Comparison of ENCODE assay signal across 26 cellular contexts in the genomic region with DNA sequence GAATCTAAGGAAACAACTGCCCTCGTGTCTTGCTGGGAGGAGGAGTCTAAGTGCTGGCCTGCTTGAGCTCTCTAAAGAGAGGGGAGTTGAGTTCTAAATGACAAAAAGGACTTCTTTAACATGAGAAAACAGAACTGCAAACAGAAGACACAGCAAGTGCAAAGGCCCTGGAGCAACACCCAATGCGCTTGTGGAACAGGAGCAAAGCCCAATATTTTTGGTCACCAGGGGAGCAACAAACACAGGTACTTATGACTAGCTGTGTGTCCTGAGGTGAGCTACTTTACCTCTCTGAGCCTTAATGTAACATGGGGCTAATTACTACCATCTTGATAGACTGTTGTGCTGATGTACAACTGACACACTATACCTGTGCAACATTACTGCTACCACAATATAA.
"Had no signal": no experiment of that assay in that cellular context is flagged by ENCODE, and none has a peak within 500 bp of the region (broad histone marks: within the 10 kb centered on the region; RNA-seq: fewer than 3 reads in every experiment).

No MANE protein-coding gene starts in this region.

- H3K27me3 Mint-ChIP-seq: memory B cell; naive B cell; stimulated activated naive B cell treated with anti-CD40 and anti-IgM and Interleukin-4, amounts not matched to agents 10 μg/mL and 1 μg/mL and 100 μg/mL, for 72 hours had no signal

- H3K27ac Mint-ChIP-seq: memory B cell; mesothelial cell of epicardium; naive B cell; nephron progenitor cell; stimulated activated naive B cell treated with anti-CD40 and anti-IgM and Interleukin-4, amounts not matched to agents 10 μg/mL and 1 μg/mL and 100 μg/mL, for 72 hours; stimulated activated naive CD8-positive, alpha-beta T cell treated with anti-CD3 and anti-CD28 coated beads, Interleukin-15, Interleukin-2, amounts not matched to agents 100 ng/mL and 50 ng/mL, for 24 hours had no signal

- DNase-seq: colonic mucosa; foreskin fibroblast; gastrocnemius medialis; head of caudate nucleus; kidney; mucosa of descending colon; naive B cell; nephron progenitor cell; nucleus accumbens; psoas muscle; right cardiac atrium; spleen; stimulated activated CD4-positive, alpha-beta T cell treated with anti-CD3 and anti-CD28 coated beads, Interleukin-2, amount 100 ng/mL, for 48 hours; stimulated activated naive B cell treated with anti-CD40 and anti-IgM and Interleukin-4, amounts not matched to agents 10 μg/mL and 1 μg/mL and 100 μg/mL, for 72 hours; transverse colon; upper lobe of right lung had no signal

- H3K36me3 Mint-ChIP-seq: memory B cell; mesothelial cell of epicardium; naive B cell; stimulated activated naive B cell treated with anti-CD40 and anti-IgM and Interleukin-4, amounts not matched to agents 10 μg/mL and 1 μg/mL and 100 μg/mL, for 72 hours had no signal

- H3K4me3 Mint-ChIP-seq: memory B cell; mesothelial cell of epicardium; naive B cell; nephron progenitor cell; stimulated activated naive B cell treated with anti-CD40 and anti-IgM and Interleukin-4, amounts not matched to agents 10 μg/mL and 1 μg/mL and 100 μg/mL, for 72 hours; stimulated activated naive CD8-positive, alpha-beta T cell treated with anti-CD3 and anti-CD28 coated beads, Interleukin-15, Interleukin-2, amounts not matched to agents 100 ng/mL and 50 ng/mL, for 24 hours had no signal

- FAIRE-seq: kidney had no signal

- H3K9me3 Mint-ChIP-seq: mesothelial cell of epicardium; naive B cell; nephron progenitor cell; stimulated activated naive CD8-positive, alpha-beta T cell treated with anti-CD3 and anti-CD28 coated beads, Interleukin-15, Interleukin-2, amounts not matched to agents 100 ng/mL and 50 ng/mL, for 24 hours had no signal

- H3K9me3 ChIP-seq: colonic mucosa, gastrocnemius medialis, mucosa of descending colon, psoas muscle, spleen, thoracic aorta, transverse colon, upper lobe of right lung, vagina had no signal

- ATAC-seq: esophagus mucosa; gastrocnemius medialis; left lobe of liver; mucosa of descending colon; psoas muscle; right cardiac atrium; stimulated activated naive B cell treated with anti-CD40 and anti-IgM and Interleukin-4, amounts not matched to agents 10 μg/mL and 1 μg/mL and 100 μg/mL, for 72 hours; upper lobe of right lung had no signal

- H3K4me1 Mint-ChIP-seq: memory B cell; naive B cell; stimulated activated naive B cell treated with anti-CD40 and anti-IgM and Interleukin-4, amounts not matched to agents 10 μg/mL and 1 μg/mL and 100 μg/mL, for 72 hours had no signal

- H3K36me3 ChIP-seq: colonic mucosa, gastrocnemius medialis, spleen, thoracic aorta, transverse colon, upper lobe of right lung, vagina had no signal

- H3K4me3 ChIP-seq: colonic mucosa, gastrocnemius medialis, lung, mucosa of descending colon, psoas muscle, skin epidermis, spleen, thoracic aorta, transverse colon, upper lobe of right lung, vagina had no signal

- H3K27ac ChIP-seq: colonic mucosa, epithelial cell of prostate, gastrocnemius medialis, psoas muscle, skin epidermis, spleen, thoracic aorta, transverse colon, upper lobe of right lung, vagina had no signal

- H3K27me3 ChIP-seq: colonic mucosa, gastrocnemius medialis, spleen, transverse colon, upper lobe of right lung, vagina had no signal

- H3K4me1 ChIP-seq: colonic mucosa, psoas muscle, vagina had no signal
